34 cellular contexts compared by ENCODE assay signal in genomic region chr13:37131092-37131491, GRCh38. TPM values are rescaled to one million over a fixed set of nuclear protein-coding genes. Genes with fewer than 3 reads are reported as not detected.
"Had no signal": no experiment of that assay in that cellular context is flagged by ENCODE, and none has a peak within 500 bp of the region (broad histone marks: within the 10 kb centered on the region; RNA-seq: fewer than 3 reads in every experiment).

No MANE protein-coding gene starts in this region.

- H3K9me3 ChIP-seq: adrenal gland, body of pancreas, esophagus squamous epithelium, gastrocnemius medialis had no signal

- H3K4me1 ChIP-seq: adrenal gland had no signal

- H3K27me3 ChIP-seq: adrenal gland, body of pancreas, esophagus squamous epithelium, gastrocnemius medialis, heart right ventricle had no signal

- H3K27ac ChIP-seq: adrenal gland, body of pancreas, epithelial cell of prostate, esophagus squamous epithelium, gastrocnemius medialis, heart right ventricle had no signal

- ATAC-seq: activated CD4-positive, alpha-beta T cell treated with anti-CD3 and anti-CD28 coated beads for 36 hours; activated naive CD8-positive, alpha-beta T cell treated with anti-CD3 and anti-CD28 coated beads, Interleukin-2, amount 50 U/mL, for 24 hours; activated T-cell treated with anti-CD3 and anti-CD28 coated beads, Interleukin-2, amount 50 U/mL, for 72 hours; body of pancreas; effector memory CD8-positive, alpha-beta T cell; gastrocnemius medialis; heart right ventricle; T-helper 17 cell had no signal

- H3K4me3 ChIP-seq: adrenal gland, body of pancreas, esophagus squamous epithelium, gastrocnemius medialis, heart right ventricle had no signal

- H3K36me3 ChIP-seq: adrenal gland, esophagus squamous epithelium, gastrocnemius medialis, heart right ventricle had no signal

- DNase-seq: activated CD4-positive, alpha-beta memory T cell treated with anti-CD3 and anti-CD28 coated beads, Interleukin-2, amount 10 ng/mL, durations not matched to agents 7 days and 5 days; activated CD4-positive, alpha-beta T cell treated with anti-CD3 and anti-CD28 coated beads for 36 hours; activated CD4-positive, alpha-beta T cell treated with anti-CD3 and anti-CD28 coated beads, Interleukin-2, amount 10 ng/mL, durations not matched to agents 24 days and 14 days; activated CD4-positive, CD25-positive, alpha-beta regulatory T cell; activated CD4-positive, CD25-positive, alpha-beta regulatory T cell treated with anti-CD3 and anti-CD28 coated beads, Interleukin-2, amount 50 U/mL, for 72 hours; activated CD8-positive, alpha-beta memory T cell treated with anti-CD3 and anti-CD28 coated beads, Interleukin-2, amount 50 U/mL, for 48 hours; activated gamma-delta T cell; activated naive CD4-positive, alpha-beta T cell treated with Interleukin-2 at 50 U/mL for 16 hours; activated naive CD8-positive, alpha-beta T cell treated with anti-CD3 and anti-CD28 coated beads for 36 hours; activated naive CD8-positive, alpha-beta T cell treated with anti-CD3 and anti-CD28 coated beads, Interleukin-2, amount 50 U/mL, for 24 hours; activated T-cell treated with anti-CD3 and anti-CD28 coated beads for 4 hours; activated T-cell treated with anti-CD3 and anti-CD28 coated beads, Interleukin-2, amount 50 U/mL, for 24 hours; activated T-cell treated with anti-CD3 and anti-CD28 coated beads, Interleukin-2, amount 50 U/mL, for 72 hours; adrenal gland; amygdala; aorta; body of pancreas; caudate nucleus; cortex of kidney; dermis blood vessel endothelial cell; effector CD4-positive, alpha-beta T cell; effector memory CD8-positive, alpha-beta T cell; esophagus squamous epithelium; foreskin fibroblast; gastrocnemius medialis; heart right ventricle; T-helper 1 cell; T-helper 17 cell; T1000 had no signal

RNA-seq across cellular contexts. Expression of gene CSNK1A1L, which starts 25.6 kb away (rescaled TPM):
- total RNA-seq: activated CD4-positive, alpha-beta memory T cell treated with anti-CD3 and anti-CD28 coated beads, Interleukin-2, amount 10 ng/mL, durations not matched to agents 7 days and 5 days; activated CD4-positive, alpha-beta T cell treated with anti-CD3 and anti-CD28 coated beads for 36 hours; activated CD4-positive, alpha-beta T cell treated with anti-CD3 and anti-CD28 coated beads, Interleukin-2, amount 10 ng/mL, durations not matched to agents 24 days and 14 days; activated T-cell treated with anti-CD3 and anti-CD28 coated beads, Interleukin-2, amount 50 U/mL, for 72 hours; adrenal gland; aorta; body of pancreas; chondrocyte; dermis blood vessel endothelial cell; esophagus squamous epithelium; fibroblast of lung; gastrocnemius medialis; glomerular endothelial cell; heart right ventricle; T-helper 17 cell had no signal
- polyA plus RNA-seq: adrenal gland, aorta, esophagus, fibroblast of lung, heart right ventricle had no signal
